22 cellular contexts compared by ENCODE assay signal in genomic region chr5:31442253-31442820, GRCh38.
A peak's percentile ranks its signal among the peaks of the same experiment; 100 is the strongest.
DNase-seq lines count a peak whose midpoint lies in the region; ATAC-seq and FAIRE-seq lines count a peak whose summit lies in the region.
"Had no signal": no experiment of that assay in that cellular context is flagged by ENCODE, and none has a peak within 500 bp of the region (broad histone marks: within the 10 kb centered on the region; RNA-seq: fewer than 3 reads in every experiment).

No MANE protein-coding gene starts in this region.

- 93% methylated on average over 3 of the region's 3 CpGs for whole genome bisulfite sequencing in mesenchymal stem cell

- H3K27ac Mint-ChIP-seq in activated T-cell treated with anti-CD3 and anti-CD28 coated beads, Interleukin-2, amount 50 U/mL, for 72 hours = no peak overlapping the region
- H3K27ac Mint-ChIP-seq: dendritic cell treated with granulocyte-macrophage colony-stimulating factor and Interleukin-4, amounts not matched to agents 40 ng/mL and 50 ng/mL, for 4 days had no signal

- H3K14ac ChIP-seq in mesenchymal stem cell (ENCODE audit: low read length in 2 of 2) = no peak overlapping the region

- no peak overlapping the region for H2BK120ac ChIP-seq in mesenchymal stem cell (ENCODE audit: low read depth, low read length)

- peaks cover 22% of the 10 kb centered on the region for H3K79me1 ChIP-seq in mesenchymal stem cell (replicated peaks; ENCODE audit: low read length, poor library complexity, severe bottlenecking)

- H3K9me3 Mint-ChIP-seq in activated T-cell treated with anti-CD3 and anti-CD28 coated beads, Interleukin-2, amount 50 U/mL, for 72 hours = no peaks in the 10 kb centered on the region
- H3K9me3 Mint-ChIP-seq: dendritic cell treated with granulocyte-macrophage colony-stimulating factor and Interleukin-4, amounts not matched to agents 40 ng/mL and 50 ng/mL, for 4 days had no signal

- no peak overlapping the region for H2BK15ac ChIP-seq in mesenchymal stem cell (ENCODE audit: low read depth, poor library complexity, severe bottlenecking)

- H4K91ac ChIP-seq in mesenchymal stem cell (ENCODE audit: low read length) = no peak overlapping the region

- H3K18ac ChIP-seq in mesenchymal stem cell (ENCODE audit: low read depth in 1 of 2, low read length in 2 of 2) = no peak overlapping the region

- H3K27ac ChIP-seq in mesenchymal stem cell (ENCODE audit: low read length, poor library complexity, severe bottlenecking) = no peak overlapping the region
- H3K27ac ChIP-seq: cardiac muscle cell, gastroesophageal sphincter had no signal

- H3K27me3 ChIP-seq in mesenchymal stem cell (ENCODE audit: control insufficient read depth in 1 of 2, insufficient read depth in 1 of 2, low read length in 2 of 2) = no peaks in the 10 kb centered on the region
- H3K27me3 ChIP-seq: cardiac muscle cell, gastroesophageal sphincter had no signal

- no peaks in the 10 kb centered on the region for H3K9me3 ChIP-seq in mesenchymal stem cell (ENCODE audit: control insufficient read depth, low read length)
- H3K9me3 ChIP-seq: gastroesophageal sphincter had no signal

- H3K23ac ChIP-seq in mesenchymal stem cell (ENCODE audit: low read length in 2 of 2) = no peak overlapping the region

- peaks cover 4 to 20% of the 10 kb centered on the region in 2 donors for H3K36me3 Mint-ChIP-seq in activated T-cell treated with anti-CD3 and anti-CD28 coated beads, Interleukin-2, amount 50 U/mL, for 72 hours (ENCODE audit: insufficient read depth in 2 of 2)

- no peak overlapping the region for H3K4me3 Mint-ChIP-seq in activated T-cell treated with anti-CD3 and anti-CD28 coated beads, Interleukin-2, amount 50 U/mL, for 72 hours
- H3K4me3 Mint-ChIP-seq: dendritic cell treated with granulocyte-macrophage colony-stimulating factor and Interleukin-4, amounts not matched to agents 40 ng/mL and 50 ng/mL, for 4 days had no signal

- H3K4me3 ChIP-seq in mesenchymal stem cell (ENCODE audit: insufficient read depth in 1 of 2, low read depth in 1 of 2, low read length in 2 of 2) = no peak overlapping the region
- H3K4me3 ChIP-seq: cardiac muscle cell, gastroesophageal sphincter had no signal

- H2AFZ ChIP-seq in mesenchymal stem cell (ENCODE audit: low read depth, low read length) = no peak overlapping the region

- H3K4me2 ChIP-seq in mesenchymal stem cell (ENCODE audit: low read length, poor library complexity, severe bottlenecking) = no peak overlapping the region

- H3K9ac ChIP-seq in mesenchymal stem cell (ENCODE audit: low read length) = no peak overlapping the region

- H3K4me1 Mint-ChIP-seq in activated T-cell treated with anti-CD3 and anti-CD28 coated beads, Interleukin-2, amount 50 U/mL, for 72 hours (ENCODE audit: low read depth) = no peaks in the 10 kb centered on the region

- no peak overlapping the region for H2BK5ac ChIP-seq in mesenchymal stem cell (ENCODE audit: low read depth, low read length, poor library complexity, severe bottlenecking)

- DNase-seq in EH (ENCODE audit: low read depth) = peak; percentile 24
- peak; percentile 36 for DNase-seq in M059J (ENCODE audit: low read depth)
- DNase-seq in mesenchymal stem cell = peak; percentile 36
- DNase-seq in NK-92 (lab: John Stamatoyannopoulos, UW; ENCODE audit: unreplicated experiment) = no peak
- no peak for DNase-seq in activated T-cell treated with anti-CD3 and anti-CD28 coated beads, Interleukin-2, amount 50 U/mL, for 72 hours
- DNase-seq: activated CD4-positive, alpha-beta T cell treated with anti-CD3 and anti-CD28 coated beads, Interleukin-2, amount 50 U/mL, for 48 hours; activated CD4-positive, CD25-positive, alpha-beta regulatory T cell; activated effector memory CD4-positive, alpha-beta T cell treated with anti-CD3 and anti-CD28 coated beads, Interleukin-2, amount 50 U/mL, for 16 hours; DND-41; kidney glomerular epithelial cell; NCI-H1105 treated with DMSO at 0.1 percent for 48 hours; NCI-H2081 treated with DMSO at 0.1 percent for 48 hours; retina; stimulated activated CD4-positive, alpha-beta T cell treated with anti-CD3 and anti-CD28 coated beads, Interleukin-4, amount 100 ng/mL, for 24 hours; stimulated activated naive CD4-positive, alpha-beta T cell treated with Interleukin-2 at 50 U/mL for 16 hours had no signal

- peak overlapping the region in 1 of 2 experiments; percentile 63 for H2BK12ac ChIP-seq in mesenchymal stem cell (ENCODE audit: low read length in 2 of 2)

- no peak overlapping the region for H3K4ac ChIP-seq in mesenchymal stem cell (ENCODE audit: low read depth in 1 of 2, low read length in 2 of 2)

- no peak for ATAC-seq in HG03520 (IDR thresholded peaks at IDR 0.05; ENCODE audit: unreplicated experiment)
- ATAC-seq in HG02642 (IDR thresholded peaks at IDR 0.05; ENCODE audit: poor library complexity, unreplicated experiment) = no peak
- ATAC-seq in activated T-cell treated with anti-CD3 and anti-CD28 coated beads, Interleukin-2, amount 50 U/mL, for 72 hours (replicated peaks in 1 of 2) = no peak
- ATAC-seq: gastroesophageal sphincter had no signal

- H3K36me3 ChIP-seq in mesenchymal stem cell (ENCODE audit: control insufficient read depth in 1 of 2, insufficient read depth in 2 of 2, low read depth in 1 of 2, low read length in 2 of 2) = peaks cover 14 to 44% of the 10 kb centered on the region in 2 experiments
- H3K36me3 ChIP-seq: cardiac muscle cell had no signal

- no peak overlapping the region for H4K8ac ChIP-seq in mesenchymal stem cell (ENCODE audit: low read length)

- H2AK5ac ChIP-seq in mesenchymal stem cell (ENCODE audit: low read length, severe bottlenecking) = no peak overlapping the region

- H3K27me3 Mint-ChIP-seq in activated T-cell treated with anti-CD3 and anti-CD28 coated beads, Interleukin-2, amount 50 U/mL, for 72 hours (ENCODE audit: low read depth) = no peaks in the 10 kb centered on the region
- H3K27me3 Mint-ChIP-seq: dendritic cell treated with granulocyte-macrophage colony-stimulating factor and Interleukin-4, amounts not matched to agents 40 ng/mL and 50 ng/mL, for 4 days had no signal

- no peaks in the 10 kb centered on the region for H3K4me1 ChIP-seq in mesenchymal stem cell (ENCODE audit: control insufficient read depth, insufficient read depth, low read depth, low read length)

- peak; percentile 87 for FAIRE-seq in endometrium (lab: Jason Lieb, UNC)
- FAIRE-seq: GM19239 had no signal

Comparison
In these comparisons a context has a peak if more than half of its experiments do, and no peak if none do; other contexts are left out.
1. DNase-seq: peak in EH (single experiment), M059J (single experiment) and mesenchymal stem cell (single experiment); none in NK-92 (single experiment) and activated T-cell treated with anti-CD3 and anti-CD28 coated beads, Interleukin-2, amount 50 U/mL, for 72 hours (0 of 2).